ENCODE assay signal across 13 cellular contexts in genomic region chr16:63037761-63038562, GRCh38.
DNase-seq lines count a peak whose midpoint lies in the region; ATAC-seq and TF ChIP-seq lines count a peak whose summit lies in the region.
"Had no signal": no experiment of that assay in that cellular context is flagged by ENCODE, and none has a peak within 500 bp of the region (broad histone marks: within the 10 kb centered on the region; RNA-seq: fewer than 3 reads in every experiment).

No MANE protein-coding gene starts in this region.

- BruUV-seq in A673 (replicated peaks; lab: Mats Ljungman, UMichigan): no TSS peak

- peak overlapping the region in 3 of 5 experiments; percentile 1 to 24 (median 8) for H3K27ac Mint-ChIP-seq in brain
- no peak overlapping the region for H3K27ac Mint-ChIP-seq in activated naive CD4-positive, alpha-beta T cell treated with anti-CD3 and anti-CD28 coated beads for 36 hours

- no peak overlapping the region for H3K27ac ChIP-seq in A673 (ENCODE audit: low read depth, low read length, poor library complexity, severe bottlenecking)
- H3K27ac ChIP-seq: A549, GM23248 had no signal

- H3K36me3 Mint-ChIP-seq in brain: no peaks in the 10 kb centered on the region
- no peaks in the 10 kb centered on the region for H3K36me3 Mint-ChIP-seq in activated naive CD4-positive, alpha-beta T cell treated with anti-CD3 and anti-CD28 coated beads for 36 hours (ENCODE audit: low read depth)
- H3K36me3 Mint-ChIP-seq: CD4-positive, CD25-positive, alpha-beta regulatory T cell had no signal

- CTCF ChIA-PET in A673 (lab: Charles Lee): no interaction called here
- CTCF ChIA-PET in activated naive CD4-positive, alpha-beta T cell treated with anti-CD3 and anti-CD28 coated beads for 36 hours (lab: Charles Lee): no interaction called here

- POLR2A ChIA-PET in A673 (lab: Charles Lee; ENCODE audit: low non-redundant PET): no interaction called here

- H3K4me3 Mint-ChIP-seq in brain: no peak overlapping the region
- H3K4me3 Mint-ChIP-seq in activated naive CD4-positive, alpha-beta T cell treated with anti-CD3 and anti-CD28 coated beads for 36 hours: no peak overlapping the region
- H3K4me3 Mint-ChIP-seq: CD4-positive, CD25-positive, alpha-beta regulatory T cell had no signal

- no peaks in the 10 kb centered on the region for H3K36me3 ChIP-seq in A673 (ENCODE audit: insufficient read depth, low read length, poor library complexity, severe bottlenecking)

- no peaks in the 10 kb centered on the region for H3K27me3 Mint-ChIP-seq in brain
- H3K27me3 Mint-ChIP-seq in activated naive CD4-positive, alpha-beta T cell treated with anti-CD3 and anti-CD28 coated beads for 36 hours (ENCODE audit: low read depth): no peaks in the 10 kb centered on the region
- H3K27me3 Mint-ChIP-seq: CD4-positive, CD25-positive, alpha-beta regulatory T cell had no signal

- no peak for TF ChIP-seq CTCF in brain (conservative IDR thresholded peaks at IDR 0.05)
- TF ChIP-seq CTCF in A673 (conservative IDR thresholded peaks at IDR 0.05; ENCODE audit: low read depth, low read length): no peak

- H3K4me3 ChIP-seq in A673 (ENCODE audit: low read depth, low read length, poor library complexity, severe bottlenecking): no peak overlapping the region
- H3K4me3 ChIP-seq: A549, GM23248 had no signal

- H3K4me1 Mint-ChIP-seq in brain: peaks cover 26% of the 10 kb centered on the region
- no peaks in the 10 kb centered on the region for H3K4me1 Mint-ChIP-seq in activated naive CD4-positive, alpha-beta T cell treated with anti-CD3 and anti-CD28 coated beads for 36 hours (ENCODE audit: low read depth)
- H3K4me1 Mint-ChIP-seq: CD4-positive, CD25-positive, alpha-beta regulatory T cell had no signal

- H3K9me3 ChIP-seq in A673 (ENCODE audit: low read depth, low read length, poor library complexity, severe bottlenecking): no peaks in the 10 kb centered on the region
- H3K9me3 ChIP-seq: A549 had no signal

- intact Hi-C loops in A673 (cut with micrococcal nuclease; ENCODE audit: unreplicated experiment): no loop called here
- intact Hi-C loops in activated naive CD4-positive, alpha-beta T cell treated with anti-CD3 and anti-CD28 coated beads for 36 hours (cut with micrococcal nuclease): no loop called here

- ATAC-seq in HG02759 (IDR thresholded peaks at IDR 0.05; ENCODE audit: unreplicated experiment): no peak
- ATAC-seq: A549, HepG2 had no signal

- H3K9me3 Mint-ChIP-seq in brain: peaks cover 0 to 3% (median 2%) of the 10 kb centered on the region in 5 experiments
- H3K9me3 Mint-ChIP-seq in activated naive CD4-positive, alpha-beta T cell treated with anti-CD3 and anti-CD28 coated beads for 36 hours: peaks cover 14% of the 10 kb centered on the region

- H3K27me3 ChIP-seq in A673 (replicated peaks; ENCODE audit: insufficient read depth, low read depth, low read length, poor library complexity): no peaks in the 10 kb centered on the region

- DNase-seq in NCI-H1048 (lab: John Stamatoyannopoulos, UW) (peak; percentile 24), NCI-H1930 (lab: John Stamatoyannopoulos, UW) (peak; percentile 71 to 76), retina (peak; percentile 6), A673 (ENCODE audit: low spot score) (no peak)
- no peak for DNase-seq in activated naive CD4-positive, alpha-beta T cell treated with anti-CD3 and anti-CD28 coated beads for 36 hours
- DNase-seq: CD4-positive, CD25-positive, alpha-beta regulatory T cell; DMS53; GF-D8; GM23248 had no signal

- no peaks in the 10 kb centered on the region for H3K4me1 ChIP-seq in A673 (ENCODE audit: insufficient read depth, low read length, poor library complexity, severe bottlenecking)
- H3K4me1 ChIP-seq: A549 had no signal

Comparison
In these comparisons a context has a peak if more than half of its experiments do, and no peak if none do; other contexts are left out.
1. DNase-seq: peak in NCI-H1048 (single experiment), NCI-H1930 (2 of 2) and retina (single experiment); none in A673 (single experiment) and activated naive CD4-positive, alpha-beta T cell treated with anti-CD3 and anti-CD28 coated beads for 36 hours (single experiment).